10 cellular contexts compared by ENCODE assay signal in genomic region chr5:126438267-126438666, GRCh38. TPM values are rescaled to one million over a fixed set of nuclear protein-coding genes. Genes with fewer than 3 reads are reported as not detected.
DNase-seq lines count a peak whose midpoint lies in the region; ATAC-seq and TF ChIP-seq lines count a peak whose summit lies in the region.
"Had no signal": no experiment of that assay in that cellular context is flagged by ENCODE, and none has a peak within 500 bp of the region (broad histone marks: within the 10 kb centered on the region; RNA-seq: fewer than 3 reads in every experiment).

No MANE protein-coding gene starts in this region.

- peak overlapping the region; percentile 57 for H3K27ac Mint-ChIP-seq in activated CD8-positive, alpha-beta memory T cell treated with anti-CD3 and anti-CD28 coated beads, Interleukin-2, amount 10 ng/mL, durations not matched to agents 7 days and 5 days
- H3K27ac Mint-ChIP-seq: T-helper 1 cell treated with Interleukin-12 subunit alpha and Interleukin-12 subunit beta and Interleukin-4 antibody, amounts not matched to agents 30 μg/mL and 1 μg/mL, for 36 hours had no signal

- H3K79me2 ChIP-seq in smooth muscle cell (ENCODE audit: low read depth): no peaks in the 10 kb centered on the region

- H3K4me3 ChIP-seq in smooth muscle cell: no peak overlapping the region
- H3K4me3 ChIP-seq in sigmoid colon: no peak overlapping the region

- H3K4me3 Mint-ChIP-seq in activated CD8-positive, alpha-beta memory T cell treated with anti-CD3 and anti-CD28 coated beads, Interleukin-2, amount 10 ng/mL, durations not matched to agents 7 days and 5 days: no peak overlapping the region
- H3K4me3 Mint-ChIP-seq: T-helper 1 cell treated with Interleukin-12 subunit alpha and Interleukin-12 subunit beta and Interleukin-4 antibody, amounts not matched to agents 30 μg/mL and 1 μg/mL, for 36 hours had no signal

- CTCF ChIA-PET in activated CD8-positive, alpha-beta memory T cell treated with anti-CD3 and anti-CD28 coated beads, Interleukin-2, amount 10 ng/mL, durations not matched to agents 7 days and 5 days (lab: Charles Lee): interaction anchor here (1.3 kb wide), 1 partner anchor 9 kb away, joined by 3 read pairs; no protein-coding TSS in a partner anchor

- no peaks in the 10 kb centered on the region for H3K36me3 ChIP-seq in smooth muscle cell (ENCODE audit: low read depth)
- H3K36me3 ChIP-seq in sigmoid colon: peaks cover 0 to 16% (median 0%) of the 10 kb centered on the region in 4 donors

- intact Hi-C loops in sigmoid colon (cut with DNase I): no loop called here

- peak; percentile 94 for ATAC-seq in activated CD8-positive, alpha-beta memory T cell treated with anti-CD3 and anti-CD28 coated beads, Interleukin-2, amount 10 ng/mL, durations not matched to agents 7 days and 5 days
- ATAC-seq in GM21825 (IDR thresholded peaks at IDR 0.05; ENCODE audit: unreplicated experiment) (peak; percentile 60), HG03439 (IDR thresholded peaks at IDR 0.05; ENCODE audit: unreplicated experiment) (peak; percentile 89)

- TF ChIP-seq POLR2A in sigmoid colon (IDR thresholded peaks at IDR 0.05): no peak

- H3K27ac ChIP-seq in smooth muscle cell (ENCODE audit: low read depth) (peak overlapping the region; percentile 15), sigmoid colon (no peak overlapping the region)

- peak overlapping the region; percentile 6 for H3K4me2 ChIP-seq in smooth muscle cell

- H3K9ac ChIP-seq in smooth muscle cell (ENCODE audit: low read depth): no peak overlapping the region

- H2AFZ ChIP-seq in smooth muscle cell (ENCODE audit: low read depth): no peak overlapping the region

- H3K4me1 Mint-ChIP-seq in activated CD8-positive, alpha-beta memory T cell treated with anti-CD3 and anti-CD28 coated beads, Interleukin-2, amount 10 ng/mL, durations not matched to agents 7 days and 5 days: peaks cover 23% of the 10 kb centered on the region

- H3K36me3 Mint-ChIP-seq in activated CD8-positive, alpha-beta memory T cell treated with anti-CD3 and anti-CD28 coated beads, Interleukin-2, amount 10 ng/mL, durations not matched to agents 7 days and 5 days: peaks cover 31% of the 10 kb centered on the region

- no peaks in the 10 kb centered on the region for H3K9me3 ChIP-seq in smooth muscle cell (replicated peaks; ENCODE audit: low read depth)
- H3K9me3 ChIP-seq in sigmoid colon: no peaks in the 10 kb centered on the region

- DNase-seq in activated CD8-positive, alpha-beta memory T cell treated with anti-CD3 and anti-CD28 coated beads, Interleukin-2, amount 10 ng/mL, durations not matched to agents 7 days and 5 days: no peak
- DNase-seq in activated CD8-positive, alpha-beta memory T cell treated with anti-CD3 and anti-CD28 coated beads for 24 hours: no peak
- no peak for DNase-seq in smooth muscle cell (lab: John Stamatoyannopoulos, UW; ENCODE audit: unreplicated experiment)
- no peak for DNase-seq in OCI-M1 (lab: John Stamatoyannopoulos, UW)
- no peak for DNase-seq in sigmoid colon
- no peak for DNase-seq in HuH-7.5 (ENCODE audit: low spot score)
- DNase-seq: NCI-H510A treated with DMSO at 0.1 percent for 48 hours had no signal

- no peak for TF ChIP-seq EP300 in sigmoid colon (IDR thresholded peaks at IDR 0.05)

- TF ChIP-seq CTCF in smooth muscle cell (IDR thresholded peaks at IDR 0.05; ENCODE audit: borderline replicate concordance, insufficient read depth, poor library complexity, severe bottlenecking) (no peak), sigmoid colon (IDR thresholded peaks at IDR 0.05) (no peak)

- H3K9me3 Mint-ChIP-seq in activated CD8-positive, alpha-beta memory T cell treated with anti-CD3 and anti-CD28 coated beads, Interleukin-2, amount 10 ng/mL, durations not matched to agents 7 days and 5 days (ENCODE audit: low read depth): no peaks in the 10 kb centered on the region
- H3K9me3 Mint-ChIP-seq: T-helper 1 cell treated with Interleukin-12 subunit alpha and Interleukin-12 subunit beta and Interleukin-4 antibody, amounts not matched to agents 30 μg/mL and 1 μg/mL, for 36 hours had no signal

- 65% methylated on average over 4 of the region's 4 CpGs for WGBS in smooth muscle cell (ENCODE audit: low lambda C conversion rate)
- WGBS in sigmoid colon, 2 donors: 82 to 88% methylated on average over 4 of the region's 4 CpGs

- no peaks in the 10 kb centered on the region for H3K4me1 ChIP-seq in smooth muscle cell (ENCODE audit: low read depth)
- H3K4me1 ChIP-seq in sigmoid colon: peaks cover 0 to 16% (median 9%) of the 10 kb centered on the region in 4 donors

- no peaks in the 10 kb centered on the region for H3K27me3 ChIP-seq in smooth muscle cell (ENCODE audit: low read depth)
- no peaks in the 10 kb centered on the region for H3K27me3 ChIP-seq in sigmoid colon

- no peaks in the 10 kb centered on the region for H3F3A ChIP-seq in smooth muscle cell (ENCODE audit: low read depth)

- no peaks in the 10 kb centered on the region for H3K27me3 Mint-ChIP-seq in activated CD8-positive, alpha-beta memory T cell treated with anti-CD3 and anti-CD28 coated beads, Interleukin-2, amount 10 ng/mL, durations not matched to agents 7 days and 5 days

- H4K20me1 ChIP-seq in smooth muscle cell (ENCODE audit: low read depth): no peaks in the 10 kb centered on the region

RNA-seq across cellular contexts. Expression of gene GRAMD2B, which starts 15.1 kb away (rescaled TPM):
- 1 to 10 TPM; 4.3 to 7.2 TPM for total RNA-seq in activated CD8-positive, alpha-beta memory T cell treated with anti-CD3 and anti-CD28 coated beads, Interleukin-2, amount 10 ng/mL, durations not matched to agents 7 days and 5 days
- total RNA-seq in smooth muscle cell: 27.3 and 33.1 TPM in 2 replicates
- 8.7 and 28.9 TPM in 2 replicates for polyA plus RNA-seq in smooth muscle cell
- total RNA-seq in sigmoid colon: 10 to 100 TPM; 33.0 to 53.8 (median 46.5) TPM
- polyA plus RNA-seq in sigmoid colon: 10 to 100 TPM; 26.1 to 44.4 (median 27.0) TPM
